19 cellular contexts compared by ENCODE assay signal in the genomic region with DNA sequence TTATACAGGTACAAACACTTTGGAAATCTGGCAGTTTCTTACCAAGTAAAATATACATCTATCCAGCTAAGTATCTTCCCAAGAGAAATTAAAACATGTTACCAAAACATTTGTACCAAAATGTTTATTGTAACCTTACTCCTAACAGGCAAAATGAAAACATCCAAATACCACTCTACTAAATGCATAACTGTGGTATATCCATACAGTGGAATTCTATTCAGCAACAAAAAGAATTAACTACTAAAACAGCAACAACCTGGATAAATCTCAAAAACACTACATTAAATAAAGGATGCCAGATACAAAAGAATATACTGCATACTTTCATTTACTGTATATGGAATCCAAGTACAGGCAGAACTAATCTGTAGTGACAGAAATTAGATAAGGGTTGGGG.
"Had no signal": no experiment of that assay in that cellular context is flagged by ENCODE, and none has a peak within 500 bp of the region (broad histone marks: within the 10 kb centered on the region; RNA-seq: fewer than 3 reads in every experiment).

No MANE protein-coding gene starts in this region.

- H3K9me3 Mint-ChIP-seq: activated CD4-positive, alpha-beta memory T cell treated with anti-CD3 and anti-CD28 coated beads, Interleukin-2, amount 10 ng/mL, durations not matched to agents 7 days and 5 days; activated T-cell treated with anti-CD3 and anti-CD28 coated beads, Interleukin-2, amount 50 U/mL, for 4 hours had no signal

- H3K4me3 ChIP-seq: gastroesophageal sphincter, heart right ventricle, lower lobe of right lung, pancreas, stomach, testis, upper lobe of right lung had no signal

- H3K4me3 Mint-ChIP-seq: activated CD4-positive, alpha-beta memory T cell treated with anti-CD3 and anti-CD28 coated beads, Interleukin-2, amount 10 ng/mL, durations not matched to agents 7 days and 5 days; activated CD4-positive, alpha-beta T cell treated with anti-CD3 and anti-CD28 coated beads for 36 hours; activated naive CD8-positive, alpha-beta T cell; activated T-cell treated with anti-CD3 and anti-CD28 coated beads, Interleukin-2, amount 50 U/mL, for 4 hours; mesothelial cell of epicardium had no signal

- H3K36me3 ChIP-seq: gastroesophageal sphincter, lower lobe of right lung, pancreas, upper lobe of right lung had no signal

- ATAC-seq: activated CD4-positive, alpha-beta T cell treated with anti-CD3 and anti-CD28 coated beads for 36 hours; activated T-cell treated with anti-CD3 and anti-CD28 coated beads, Interleukin-2, amount 50 U/mL, for 4 hours; gastroesophageal sphincter; heart right ventricle; left cardiac atrium; lower lobe of right lung; pancreas; sciatic nerve; upper lobe of right lung had no signal

- H3K9me3 ChIP-seq: gastroesophageal sphincter, lower lobe of right lung, pancreas, stomach, testis, upper lobe of right lung had no signal

- H3K27ac ChIP-seq: gastroesophageal sphincter, heart right ventricle, lower lobe of right lung, pancreas, stomach, testis, upper lobe of right lung, VCaP had no signal

- FAIRE-seq: colon, endometrium had no signal

- H3K27me3 ChIP-seq: gastroesophageal sphincter, heart right ventricle, pancreas, stomach, testis, upper lobe of right lung had no signal

- H3K4me1 ChIP-seq: heart right ventricle, lower lobe of right lung, testis, upper lobe of right lung had no signal

- H3K27me3 Mint-ChIP-seq: activated CD4-positive, alpha-beta memory T cell treated with anti-CD3 and anti-CD28 coated beads, Interleukin-2, amount 10 ng/mL, durations not matched to agents 7 days and 5 days; activated CD4-positive, alpha-beta T cell treated with anti-CD3 and anti-CD28 coated beads for 36 hours; activated naive CD8-positive, alpha-beta T cell had no signal

- H3K27ac Mint-ChIP-seq: activated CD4-positive, alpha-beta memory T cell treated with anti-CD3 and anti-CD28 coated beads, Interleukin-2, amount 10 ng/mL, durations not matched to agents 7 days and 5 days; activated CD4-positive, alpha-beta T cell treated with anti-CD3 and anti-CD28 coated beads for 36 hours; mesothelial cell of epicardium had no signal

- DNase-seq: activated CD4-positive, alpha-beta memory T cell treated with anti-CD3 and anti-CD28 coated beads, Interleukin-2, amount 10 ng/mL, durations not matched to agents 7 days and 5 days; activated CD4-positive, alpha-beta T cell treated with anti-CD3 and anti-CD28 coated beads for 36 hours; activated gamma-delta T cell treated with Interleukin-2 at 50 U/mL for 16 hours; activated T-cell treated with anti-CD3 and anti-CD28 coated beads, Interleukin-2, amount 50 U/mL, for 4 hours; amniotic stem cell; heart right ventricle; left cardiac atrium; lower lobe of right lung; pancreas; stomach; testis; upper lobe of right lung had no signal
